ENCODE assay signal across 1 cellular context in genomic region chr1:147670319-147671003, GRCh38.
A peak's percentile ranks its signal among the peaks of the same experiment; 100 is the strongest.
TF ChIP-seq lines count a peak whose summit lies in the region.

ACP6 (minus strand) TSS chr1:147670524; CDS start chr1:147670048, 476 bp downstream.

TF ChIP-seq in HEK293, 187 proteins besides CTCF, POLR2A, EP300 and RAD21 (continued from another document):
- TF ChIP-seq, protein P1, sequence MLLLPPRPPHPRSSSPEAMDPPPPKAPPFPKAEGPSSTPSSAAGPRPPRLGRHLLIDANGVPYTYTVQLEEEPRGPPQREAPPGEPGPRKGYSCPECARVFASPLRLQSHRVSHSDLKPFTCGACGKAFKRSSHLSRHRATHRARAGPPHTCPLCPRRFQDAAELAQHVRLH (tag by site-specific recombination; IDR thresholded peaks at IDR 0.05), result peak; percentile 78
- TF ChIP-seq ZXDB (tag by site-specific recombination; IDR thresholded peaks at IDR 0.05), result peak; percentile 72
- no peak for TF ChIP-seq ZNF692 (tag by site-specific recombination; IDR thresholded peaks at IDR 0.05)
- TF ChIP-seq ZNF660 (tag by site-specific recombination; IDR thresholded peaks at IDR 0.05), result peak; percentile 46; the same call in 1 of the 2 replicates
- TF ChIP-seq ZNF561 (tag by site-specific recombination; IDR thresholded peaks at IDR 0.05; ENCODE audit: borderline replicate concordance), result peak; percentile 34; the same call in 1 of the 2 replicates
- TF ChIP-seq ZNF629 (tag by site-specific recombination; IDR thresholded peaks at IDR 0.05), result peak; percentile 27; the same call in 1 of the 2 replicates
- peak; percentile 97 for TF ChIP-seq ZNF335 (tag by site-specific recombination; conservative IDR thresholded peaks at IDR 0.05)
- TF ChIP-seq ZNF76 (tag by site-specific recombination; IDR thresholded peaks at IDR 0.05; ENCODE audit: borderline replicate concordance, low read depth), result peak; percentile 98
- TF ChIP-seq ZBTB20 (tag by site-specific recombination; IDR thresholded peaks at IDR 0.05), result peak; percentile 48; the same call in 1 of the 2 replicates
- TF ChIP-seq ZSCAN16 (tag by site-specific recombination; IDR thresholded peaks at IDR 0.05), result no peak
- no peak for TF ChIP-seq YY1 (tag by site-specific recombination; IDR thresholded peaks at IDR 0.05)
- TF ChIP-seq KLF1 (tag by site-specific recombination; IDR thresholded peaks at IDR 0.05), result peak; percentile 60
- TF ChIP-seq ZFP37 (tag by site-specific recombination; IDR thresholded peaks at IDR 0.05), result no peak
- no peak for TF ChIP-seq ZNF624 (tag by site-specific recombination; IDR thresholded peaks at IDR 0.05)
- no peak for TF ChIP-seq ZNF24 (tag by site-specific recombination; IDR thresholded peaks at IDR 0.05)
- peak; percentile 66 for TF ChIP-seq IKZF3 (tag by site-specific recombination; IDR thresholded peaks at IDR 0.05)
- TF ChIP-seq HIC1 (tag by site-specific recombination; IDR thresholded peaks at IDR 0.05), result peak; percentile 52; the same call in 1 of the 2 replicates
- TF ChIP-seq SETDB1 (IDR thresholded peaks at IDR 0.05; ENCODE audit: insufficient read length, low read length), result no peak
- TF ChIP-seq PATZ1 (tag by site-specific recombination; IDR thresholded peaks at IDR 0.05), result peak; percentile 89
- peak; percentile 75 for TF ChIP-seq ZFHX2 (tag by site-specific recombination; conservative IDR thresholded peaks at IDR 0.05)
- no peak for TF ChIP-seq ZFP69B (tag by site-specific recombination; IDR thresholded peaks at IDR 0.05)
- 0 out of 2 replicates have a peak, but pooled peaks have one; percentile 13 for TF ChIP-seq ZIC2 (tag by site-specific recombination; IDR thresholded peaks at IDR 0.05)
- no peak for TF ChIP-seq HOXA7 (CRISPR knock-in tag; IDR thresholded peaks at IDR 0.05; ENCODE audit: borderline replicate concordance)
- TF ChIP-seq SP7 (tag by site-specific recombination; IDR thresholded peaks at IDR 0.05), result peak; percentile 32
- TF ChIP-seq, protein P2, sequence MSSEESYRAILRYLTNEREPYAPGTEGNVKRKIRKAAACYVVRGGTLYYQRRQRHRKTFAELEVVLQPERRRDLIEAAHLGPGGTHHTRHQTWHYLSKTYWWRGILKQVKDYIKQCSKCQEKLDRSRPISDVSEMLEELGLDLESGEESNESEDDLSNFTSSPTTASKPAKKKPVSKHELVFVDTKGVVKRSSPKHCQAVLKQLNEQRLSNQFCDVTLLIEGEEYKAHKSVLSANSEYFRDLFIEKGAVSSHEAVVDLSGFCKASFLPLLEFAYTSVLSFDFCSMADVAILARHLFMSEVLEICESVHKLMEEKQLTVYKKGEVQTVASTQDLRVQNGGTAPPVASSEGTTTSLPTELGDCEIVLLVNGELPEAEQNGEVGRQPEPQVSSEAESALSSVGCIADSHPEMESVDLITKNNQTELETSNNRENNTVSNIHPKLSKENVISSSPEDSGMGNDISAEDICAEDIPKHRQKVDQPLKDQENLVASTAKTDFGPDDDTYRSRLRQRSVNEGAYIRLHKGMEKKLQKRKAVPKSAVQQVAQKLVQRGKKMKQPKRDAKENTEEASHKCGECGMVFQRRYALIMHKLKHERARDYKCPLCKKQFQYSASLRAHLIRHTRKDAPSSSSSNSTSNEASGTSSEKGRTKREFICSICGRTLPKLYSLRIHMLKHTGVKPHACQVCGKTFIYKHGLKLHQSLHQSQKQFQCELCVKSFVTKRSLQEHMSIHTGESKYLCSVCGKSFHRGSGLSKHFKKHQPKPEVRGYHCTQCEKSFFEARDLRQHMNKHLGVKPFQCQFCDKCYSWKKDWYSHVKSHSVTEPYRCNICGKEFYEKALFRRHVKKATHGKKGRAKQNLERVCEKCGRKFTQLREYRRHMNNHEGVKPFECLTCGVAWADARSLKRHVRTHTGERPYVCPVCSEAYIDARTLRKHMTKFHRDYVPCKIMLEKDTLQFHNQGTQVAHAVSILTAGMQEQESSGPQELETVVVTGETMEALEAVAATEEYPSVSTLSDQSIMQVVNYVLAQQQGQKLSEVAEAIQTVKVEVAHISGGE (tag by site-specific recombination; conservative IDR thresholded peaks at IDR 0.05; ENCODE audit: low read depth), result 0 out of 2 replicates have a peak, but pooled peaks have one; percentile 35
- TF ChIP-seq KLF10 (tag by site-specific recombination; IDR thresholded peaks at IDR 0.05), result no peak; the same call in 1 of the 2 replicates
- peak; percentile 85 for TF ChIP-seq SP2 (tag by site-specific recombination; IDR thresholded peaks at IDR 0.05)
- TF ChIP-seq GLIS1 (tag by site-specific recombination; IDR thresholded peaks at IDR 0.05), result peak; percentile 25; the same call in 1 of the 2 replicates
- TF ChIP-seq, protein P3, sequence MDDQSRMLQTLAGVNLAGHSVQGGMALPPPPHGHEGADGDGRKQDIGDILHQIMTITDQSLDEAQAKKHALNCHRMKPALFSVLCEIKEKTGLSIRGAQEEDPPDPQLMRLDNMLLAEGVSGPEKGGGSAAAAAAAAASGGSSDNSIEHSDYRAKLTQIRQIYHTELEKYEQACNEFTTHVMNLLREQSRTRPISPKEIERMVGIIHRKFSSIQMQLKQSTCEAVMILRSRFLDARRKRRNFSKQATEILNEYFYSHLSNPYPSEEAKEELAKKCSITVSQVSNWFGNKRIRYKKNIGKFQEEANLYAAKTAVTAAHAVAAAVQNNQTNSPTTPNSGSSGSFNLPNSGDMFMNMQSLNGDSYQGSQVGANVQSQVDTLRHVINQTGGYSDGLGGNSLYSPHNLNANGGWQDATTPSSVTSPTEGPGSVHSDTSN (CRISPR knock-in tag; IDR thresholded peaks at IDR 0.05), result 0 out of 2 replicates have a peak, but pooled peaks have one; percentile 28
- TF ChIP-seq, protein P4, sequence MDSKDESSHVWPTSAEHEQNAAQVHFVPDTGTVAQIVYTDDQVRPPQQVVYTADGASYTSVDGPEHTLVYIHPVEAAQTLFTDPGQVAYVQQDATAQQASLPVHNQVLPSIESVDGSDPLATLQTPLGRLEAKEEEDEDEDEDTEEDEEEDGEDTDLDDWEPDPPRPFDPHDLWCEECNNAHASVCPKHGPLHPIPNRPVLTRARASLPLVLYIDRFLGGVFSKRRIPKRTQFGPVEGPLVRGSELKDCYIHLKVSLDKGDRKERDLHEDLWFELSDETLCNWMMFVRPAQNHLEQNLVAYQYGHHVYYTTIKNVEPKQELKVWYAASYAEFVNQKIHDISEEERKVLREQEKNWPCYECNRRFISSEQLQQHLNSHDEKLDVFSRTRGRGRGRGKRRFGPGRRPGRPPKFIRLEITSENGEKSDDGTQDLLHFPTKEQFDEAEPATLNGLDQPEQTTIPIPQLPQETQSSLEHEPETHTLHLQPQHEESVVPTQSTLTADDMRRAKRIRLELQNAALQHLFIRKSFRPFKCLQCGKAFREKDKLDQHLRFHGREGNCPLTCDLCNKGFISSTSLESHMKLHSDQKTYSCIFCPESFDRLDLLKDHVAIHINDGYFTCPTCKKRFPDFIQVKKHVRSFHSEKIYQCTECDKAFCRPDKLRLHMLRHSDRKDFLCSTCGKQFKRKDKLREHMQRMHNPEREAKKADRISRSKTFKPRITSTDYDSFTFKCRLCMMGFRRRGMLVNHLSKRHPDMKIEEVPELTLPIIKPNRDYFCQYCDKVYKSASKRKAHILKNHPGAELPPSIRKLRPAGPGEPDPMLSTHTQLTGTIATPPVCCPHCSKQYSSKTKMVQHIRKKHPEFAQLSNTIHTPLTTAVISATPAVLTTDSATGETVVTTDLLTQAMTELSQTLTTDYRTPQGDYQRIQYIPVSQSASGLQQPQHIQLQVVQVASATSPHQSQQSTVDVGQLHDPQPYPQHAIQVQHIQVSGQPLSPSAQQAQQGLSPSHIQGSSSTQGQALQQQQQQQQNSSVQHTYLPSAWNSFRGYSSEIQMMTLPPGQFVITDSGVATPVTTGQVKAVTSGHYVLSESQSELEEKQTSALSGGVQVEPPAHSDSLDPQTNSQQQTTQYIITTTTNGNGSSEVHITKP (tag by site-specific recombination; IDR thresholded peaks at IDR 0.05), result peak; percentile 100
- peak; percentile 76 for TF ChIP-seq GLIS2 (tag by site-specific recombination; IDR thresholded peaks at IDR 0.05)
- TF ChIP-seq ZFP3 (tag by site-specific recombination; IDR thresholded peaks at IDR 0.05; ENCODE audit: low read depth), result peak; percentile 57; the same call in 1 of the 2 replicates
